Comparison of ENCODE assay signal across 8 cellular contexts in genomic region chr5:163564321-163564924, GRCh38. TPM values are rescaled to one million over a fixed set of nuclear protein-coding genes. Genes with fewer than 3 reads are reported as not detected.
DNase-seq lines count a peak whose midpoint lies in the region; ATAC-seq, FAIRE-seq and TF ChIP-seq lines count a peak whose summit lies in the region.

No MANE protein-coding gene starts in this region.

- H4K20me1 ChIP-seq in MM.1S (ENCODE audit: insufficient read depth, low read length) (no peaks in the 10 kb centered on the region), keratinocyte (ENCODE audit: control insufficient read depth, extremely low read depth, insufficient read depth, low read length) (no peaks in the 10 kb centered on the region)

- dilution Hi-C loops in keratinocyte (cut with MboI; ENCODE audit: extremely low pct_ligation_motif_present, low sequenced_read_pairs): loop anchor here (25.0 kb wide), 1 partner anchor 923 kb away; no protein-coding TSS in a partner anchor

- H3K27ac ChIP-seq in MM.1S (ENCODE audit: low read length) (no peak overlapping the region), VCaP (no peak overlapping the region), breast epithelium (no peak overlapping the region), keratinocyte (ENCODE audit: control insufficient read depth, insufficient read depth, low read length) (no peak overlapping the region)

- no peaks in the 10 kb centered on the region for H3F3A ChIP-seq in MM.1S (ENCODE audit: insufficient read depth, low read length)

- H3K4me2 ChIP-seq in MM.1S (ENCODE audit: low read depth, low read length) (no peak overlapping the region), keratinocyte (ENCODE audit: control insufficient read depth, extremely low read depth, insufficient read depth, low read depth, low read length) (no peak overlapping the region)

- H3K9me3 ChIP-seq in MM.1S (replicated peaks; ENCODE audit: insufficient read depth, low read length) (no peaks in the 10 kb centered on the region), breast epithelium (no peaks in the 10 kb centered on the region), keratinocyte (ENCODE audit: control insufficient read depth, low read depth, low read length) (no peaks in the 10 kb centered on the region)

- H3K79me2 ChIP-seq in MM.1S (ENCODE audit: low read length) (no peaks in the 10 kb centered on the region), keratinocyte (ENCODE audit: control insufficient read depth, insufficient read depth, low read length) (no peaks in the 10 kb centered on the region)

- DNase-seq in DMS114 treated with DMSO at 0.1 percent for 48 hours (lab: John Stamatoyannopoulos, UW; ENCODE audit: unreplicated experiment): peak; percentile 56
- DNase-seq in MM.1S: peak; percentile 66
- peak in 1 of 2 donors; percentile 38 for DNase-seq in breast epithelium (ENCODE audit: low spot score in 2 of 2)
- peak; percentile 21 for DNase-seq in keratinocyte (ENCODE audit: low read depth, low spot score)
- peak; percentile 58 for DNase-seq in stimulated activated CD4-positive, alpha-beta T cell treated with anti-CD3 and anti-CD28 coated beads, Interleukin-4, amount 100 ng/mL, for 1 hour

- H3K4me1 ChIP-seq in MM.1S (ENCODE audit: low read length) (no peaks in the 10 kb centered on the region), breast epithelium (no peaks in the 10 kb centered on the region), keratinocyte (ENCODE audit: control insufficient read depth, extremely low read depth, insufficient read depth, low read length) (peaks cover 3% of the 10 kb centered on the region)

- no peaks in the 10 kb centered on the region for H3K9me2 ChIP-seq in MM.1S (replicated peaks; ENCODE audit: insufficient read depth, low read length)

- no peaks in the 10 kb centered on the region for H3K27me3 ChIP-seq in MM.1S (replicated peaks; ENCODE audit: insufficient read depth, low read length)
- H3K27me3 ChIP-seq in breast epithelium: no peaks in the 10 kb centered on the region
- H3K27me3 ChIP-seq in keratinocyte (ENCODE audit: control insufficient read depth, extremely low read depth, insufficient read depth, low read length): peaks cover 28% of the 10 kb centered on the region

- TF ChIP-seq CTCF in MM.1S (IDR thresholded peaks at IDR 0.05; ENCODE audit: low read length) (peak; percentile 88), VCaP (conservative IDR thresholded peaks at IDR 0.05) (peak; percentile 88), breast epithelium (IDR thresholded peaks at IDR 0.05) (peak; percentile 76 to 85 (median 78)), keratinocyte (optimal IDR thresholded peaks at IDR 0.05 in 1 of 3, IDR thresholded peaks at IDR 0.05 in 1 of 3, conservative IDR thresholded peaks at IDR 0.05 in 1 of 3; ENCODE audit: extremely low read depth in 1 of 3, insufficient read depth in 2 of 3, low read length in 3 of 3) (peak; percentile 69 to 80 (median 80))

- H3K9ac ChIP-seq in MM.1S (ENCODE audit: low read length) (no peak overlapping the region), keratinocyte (ENCODE audit: control insufficient read depth, extremely low read depth, insufficient read depth, low read length) (no peak overlapping the region)

- H3K4me3 ChIP-seq in MM.1S (ENCODE audit: low read length): no peak overlapping the region
- H3K4me3 ChIP-seq in breast epithelium: no peak overlapping the region
- H3K4me3 ChIP-seq in keratinocyte (ENCODE audit: control insufficient read depth in 2 of 3, extremely low read depth in 1 of 3, insufficient read depth in 2 of 3, low read depth in 1 of 3, low read length in 3 of 3): no peak overlapping the region

- H3K9me1 ChIP-seq in keratinocyte (ENCODE audit: control insufficient read depth, extremely low read depth, insufficient read depth, low read length): no peaks in the 10 kb centered on the region

- no peak for TF ChIP-seq POLR2A in breast epithelium (IDR thresholded peaks at IDR 0.05)

- no peak overlapping the region for H2AFZ ChIP-seq in MM.1S (ENCODE audit: low read length)
- no peak overlapping the region for H2AFZ ChIP-seq in keratinocyte (ENCODE audit: control insufficient read depth, low read length)

- ATAC-seq in GM21526 (IDR thresholded peaks at IDR 0.05; ENCODE audit: low FRiP score, unreplicated experiment) (peak; percentile 53), HG03045 (IDR thresholded peaks at IDR 0.05; ENCODE audit: unreplicated experiment) (no peak)

- intact Hi-C loops in breast epithelium (cut with DNase I; ENCODE audit: low total_unique reads): no loop called here

- FAIRE-seq in keratinocyte (lab: Jason Lieb, UNC): peak; percentile 44

- H3K36me3 ChIP-seq in MM.1S (replicated peaks; ENCODE audit: insufficient read depth, low read length) (no peaks in the 10 kb centered on the region), breast epithelium (no peaks in the 10 kb centered on the region), keratinocyte (ENCODE audit: control insufficient read depth in 2 of 2, extremely low read depth in 1 of 2, insufficient read depth in 2 of 2, low read length in 2 of 2) (no peaks in the 10 kb centered on the region)

RNA-seq across cellular contexts. Expression of gene MAT2B, which starts 59.0 kb away (rescaled TPM):
- total RNA-seq in breast epithelium: 10 to 100 TPM; 49.0 to 68.8 (median 55.4) TPM
- polyA plus RNA-seq in keratinocyte: 32.8 to 68.5 TPM (median 50.5 TPM) in 3 replicates
- 41.4 TPM for polyA plus RNA-seq in keratinocyte (2011; ENCODE audit: low read depth)
- polyA plus RNA-seq in keratinocyte (2011; cell fraction: cytosol; rRNA removed): 25.1 and 42.0 TPM in 2 replicates
- 18.8 and 30.3 TPM in 2 replicates for polyA plus RNA-seq in keratinocyte (2011; cell fraction: nucleus; rRNA removed)
- 39.1 and 45.3 TPM in 2 replicates for polyA plus RNA-seq in keratinocyte (2012; ENCODE audit: low replicate concordance)
- polyA minus RNA-seq in keratinocyte: 15.7 to 29.0 TPM (median 19.8 TPM) in 3 replicates
- polyA minus RNA-seq in keratinocyte (2011; cell fraction: cytosol; rRNA and poly(A)+ RNA removed): 23.2 TPM
- polyA minus RNA-seq in keratinocyte (2011; cell fraction: nucleus; rRNA and poly(A)+ RNA removed): 8.4 and 16.1 TPM in 2 replicates
